ENCODE assay signal across 24 cellular contexts in the genomic region with DNA sequence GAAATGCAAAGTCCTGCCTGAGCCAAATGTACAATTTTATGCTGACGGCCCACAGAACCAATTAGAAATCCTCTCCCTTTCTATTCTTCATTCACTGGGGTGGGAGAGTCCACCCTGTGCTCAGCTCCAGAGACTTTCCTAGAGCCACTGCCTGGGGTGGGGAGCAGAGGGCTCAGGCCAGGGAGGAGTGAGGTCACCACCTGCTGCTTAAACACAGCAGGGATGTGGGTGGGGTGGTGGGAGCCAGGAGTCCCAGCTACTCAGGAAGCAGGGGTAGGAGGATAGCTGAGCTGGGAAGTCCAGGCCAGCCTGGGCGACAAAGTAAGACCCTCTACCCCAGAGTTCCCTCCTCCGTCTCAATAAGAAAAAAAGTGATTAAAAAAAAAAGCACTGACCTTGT. TPM values are rescaled to one million over a fixed set of nuclear protein-coding genes. Genes with fewer than 3 reads are reported as not detected.
A peak's percentile ranks its signal among the peaks of the same experiment; 100 is the strongest.
DNase-seq lines count a peak whose midpoint lies in the region; ATAC-seq, FAIRE-seq and TF ChIP-seq lines count a peak whose summit lies in the region.
"Had no signal": no experiment of that assay in that cellular context is flagged by ENCODE, and none has a peak within 500 bp of the region (broad histone marks: within the 10 kb centered on the region; RNA-seq: fewer than 3 reads in every experiment).

No MANE protein-coding gene starts in this region.

- H3K36me3 ChIP-seq in K562 (ENCODE audit: control insufficient read depth, insufficient read depth, low read length) (peaks cover 63% of the 10 kb centered on the region; the same call in 2 of the 3 replicates), kidney (ENCODE audit: control insufficient read depth in 1 of 2, insufficient read depth in 2 of 2, low read length in 2 of 2) (peaks cover 0 to 5% of the 10 kb centered on the region in 2 donors), thyroid gland (peaks cover 0 to 4% of the 10 kb centered on the region in 2 donors)

- no peak overlapping the region for H2BK120ac ChIP-seq in H9 (ENCODE audit: low read depth, low read length, poor library complexity, severe bottlenecking)

- H3K4me1 ChIP-seq in K562 (replicated peaks in 1 of 2; ENCODE audit: control insufficient read depth in 2 of 2, insufficient read depth in 2 of 2, low read length in 2 of 2): peaks cover 15 to 26% of the 10 kb centered on the region in 2 experiments
- peaks cover 6 to 13% of the 10 kb centered on the region in 2 donors for H3K4me1 ChIP-seq in kidney (ENCODE audit: control insufficient read depth in 1 of 2, insufficient read depth in 1 of 2, low read depth in 1 of 2, low read length in 2 of 2)
- H3K4me1 ChIP-seq in thyroid gland: peaks cover 0 to 13% of the 10 kb centered on the region in 2 donors
- H3K4me1 ChIP-seq in H9 (ENCODE audit: insufficient read depth, low read length): peaks cover 12% of the 10 kb centered on the region; the same call in 1 of the 2 replicates
- H3K4me1 ChIP-seq: lower lobe of right lung, tibial artery had no signal

- TF ChIP-seq CTCF in K562 (IDR thresholded peaks at IDR 0.05 in 2 of 3, conservative IDR thresholded peaks at IDR 0.05 in 1 of 3; ENCODE audit: insufficient read depth in 2 of 3, low read depth in 1 of 3, low read length in 3 of 3) (no peak), kidney (IDR thresholded peaks at IDR 0.05; ENCODE audit: borderline replicate concordance, extremely low read depth, insufficient read depth) (no peak), thyroid gland (IDR thresholded peaks at IDR 0.05) (no peak), H9 (conservative IDR thresholded peaks at IDR 0.05) (no peak)

- H3K4me2 ChIP-seq in K562 (ENCODE audit: insufficient read depth, low read length) (peak overlapping the region; percentile 39), H9 (ENCODE audit: insufficient read depth, insufficient read length, low read length) (no peak overlapping the region)

- 31% methylated on average over 3 of the region's 3 CpGs for WGBS in K562 (ENCODE audit: insufficient coverage, low coverage, missing lambda C conversion rate)
- WGBS in thyroid gland, 2 donors: 91 to 93% methylated on average over 3 of the region's 3 CpGs
- WGBS in H9 (ENCODE audit: extremely low coverage, insufficient read length, low lambda C conversion rate): no CpG with 5 or more reads among the region's 3 CpGs

- H2BK20ac ChIP-seq in H9 (ENCODE audit: low read depth, low read length, poor library complexity, severe bottlenecking): no peak overlapping the region

- H3K23ac ChIP-seq in H9 (ENCODE audit: insufficient read length, low read depth, low read length): no peak overlapping the region

- H3K4me3 Mint-ChIP-seq in H9: no peak overlapping the region
- H3K4me3 Mint-ChIP-seq: activated CD8-positive, alpha-beta T cell treated with anti-CD3 and anti-CD28 coated beads, Interleukin-2, amount 10 ng/mL, durations not matched to agents 7 days and 5 days; immature natural killer cell had no signal

- peaks cover 36 to 37% of the 10 kb centered on the region in 2 experiments for H3K4me1 Mint-ChIP-seq in H9

- H2AK5ac ChIP-seq in H9 (ENCODE audit: insufficient read length, low read length): no peak overlapping the region

- H2BK15ac ChIP-seq in H9 (ENCODE audit: low read depth, low read length): no peak overlapping the region

- no peak overlapping the region; the same call in 1 of the 2 replicates for H3K14ac ChIP-seq in H9 (ENCODE audit: insufficient read depth, low read length)

- peak; percentile 35 for DNase-seq in NCI-H82 (lab: John Stamatoyannopoulos, UW)
- DNase-seq in NCI-H82 treated with DMSO at 0.1 percent for 48 hours (lab: John Stamatoyannopoulos, UW; ENCODE audit: unreplicated experiment): no peak
- peak; percentile 55 to 70 (median 58) for DNase-seq in K562 (ENCODE audit: extremely low read depth in 1 of 4, low spot score in 3 of 4)
- DNase-seq in kidney: no peak
- no peak for DNase-seq in thyroid gland
- no peak for DNase-seq in H9
- no peak for DNase-seq in activated naive CD4-positive, alpha-beta T cell (lab: John Stamatoyannopoulos, UW)
- DNase-seq: activated CD4-positive, CD25-positive, alpha-beta regulatory T cell treated with anti-CD3 and anti-CD28 coated beads, Interleukin-2, amount 50 U/mL, for 72 hours; activated CD8-positive, alpha-beta T cell treated with anti-CD3 and anti-CD28 coated beads, Interleukin-2, amount 10 ng/mL, durations not matched to agents 7 days and 5 days; activated naive CD4-positive, alpha-beta T cell treated with Interleukin-2 at 50 U/mL for 16 hours; activated T-cell treated with anti-CD3 and anti-CD28 coated beads, Interleukin-2, amount 50 U/mL, for 1 hour; amniotic stem cell; cortex of kidney; heart right ventricle; immature natural killer cell; lower lobe of right lung; NCI-H1436; occipital lobe; stimulated activated CD4-positive, alpha-beta T cell treated with anti-CD3 and anti-CD28 coated beads, Interleukin-4, amount 100 ng/mL, for 24 hours; stimulated activated naive CD4-positive, alpha-beta T cell treated with Interleukin-2 at 50 U/mL for 16 hours; tibial artery had no signal

- in situ Hi-C loops in K562 (cut with MboI): no loop called here

- CTCF ChIA-PET in K562 (lab: Yijun Ruan, JAX; ENCODE audit: low intra/inter-chr PET ratio): no interaction called here

- H3K9ac ChIP-seq in K562 (ENCODE audit: insufficient read depth in 1 of 2, low read depth in 2 of 2, low read length in 2 of 2) (peak overlapping the region; percentile 63 to 82; a peak in 3 of 4 replicates), kidney (ENCODE audit: low read length in 2 of 2) (peak overlapping the region in 1 of 2 donors; percentile 29), H9 (ENCODE audit: extremely low read depth, insufficient read length, low read length) (no peak overlapping the region)

- H3K79me2 ChIP-seq in K562 (ENCODE audit: control insufficient read depth, insufficient read depth, low read length) (peaks cover 80% of the 10 kb centered on the region), H9 (ENCODE audit: insufficient read depth, low read length) (no peaks in the 10 kb centered on the region)

- no peak overlapping the region for H3T11ph ChIP-seq in H9 (ENCODE audit: low read length)

- intact Hi-C loops in K562 (cut with micrococcal nuclease): no loop called here
- intact Hi-C loops in kidney (cut with DNase I): no loop called here
- intact Hi-C loops in thyroid gland (cut with DNase I): no loop called here

- no TSS peak for BruUV-seq in K562 (replicated peaks; lab: Mats Ljungman, UMichigan)

- no peak overlapping the region for H4K8ac ChIP-seq in H9 (replicated peaks; ENCODE audit: insufficient read length, low read depth, low read length)

- H4K20me1 ChIP-seq in K562 (replicated peaks; ENCODE audit: control insufficient read depth, insufficient read depth, low read length) (no peaks in the 10 kb centered on the region), H9 (ENCODE audit: control insufficient read depth, insufficient read depth, insufficient read length) (no peaks in the 10 kb centered on the region)

- no peaks in the 10 kb centered on the region for H3K9me3 ChIP-seq in K562 (replicated peaks; ENCODE audit: control insufficient read depth, insufficient read depth, low read depth, low read length)
- H3K9me3 ChIP-seq in kidney (ENCODE audit: control insufficient read depth in 1 of 2, low read length in 2 of 2): no peaks in the 10 kb centered on the region
- no peaks in the 10 kb centered on the region for H3K9me3 ChIP-seq in thyroid gland
- H3K9me3 ChIP-seq in H9 (ENCODE audit: control insufficient read depth, low read depth, low read length): no peaks in the 10 kb centered on the region
- H3K9me3 ChIP-seq: heart right ventricle, lower lobe of right lung, tibial artery had no signal

- peaks cover 3% of the 10 kb centered on the region for H3K79me1 ChIP-seq in H9 (ENCODE audit: insufficient read depth, low read depth, low read length, poor library complexity, severe bottlenecking)

- TF ChIP-seq POLR2A in K562 (conservative IDR thresholded peaks at IDR 0.05): no peak
- TF ChIP-seq POLR2A in thyroid gland (IDR thresholded peaks at IDR 0.05): no peak

- H2AFZ ChIP-seq in K562 (ENCODE audit: low read depth, low read length) (peak overlapping the region; percentile 3; the same call in 1 of the 2 replicates), H9 (ENCODE audit: low read length) (no peak overlapping the region)

- H3K9me1 ChIP-seq in K562 (ENCODE audit: control insufficient read depth, insufficient read depth, low read length): peaks cover 2% of the 10 kb centered on the region

- no peaks in the 10 kb centered on the region for H3K27me3 Mint-ChIP-seq in H9 (ENCODE audit: low read depth)

- FAIRE-seq in K562 (lab: Jason Lieb, UNC) (no peak), kidney (lab: Jason Lieb, UNC) (no peak)

- no peak overlapping the region for H4K5ac ChIP-seq in H9 (ENCODE audit: insufficient read length, low read depth, low read length)

- no peak overlapping the region for H3K18ac ChIP-seq in H9 (ENCODE audit: insufficient read length, low read depth, low read length)

- H3K23me2 ChIP-seq in H9 (ENCODE audit: insufficient read length, low read depth, low read length, poor library complexity, severe bottlenecking): no peaks in the 10 kb centered on the region

- H2BK12ac ChIP-seq in H9 (ENCODE audit: insufficient read length, low read depth, low read length): no peak overlapping the region

- peak overlapping the region in 1 of 3 experiments; percentile 89; a peak in 1 of 7 replicates for H3K27ac Mint-ChIP-seq in H9
- H3K27ac Mint-ChIP-seq: activated CD8-positive, alpha-beta T cell treated with anti-CD3 and anti-CD28 coated beads, Interleukin-2, amount 10 ng/mL, durations not matched to agents 7 days and 5 days had no signal

- H3K27ac ChIP-seq in K562 (ENCODE audit: extremely low read depth, low read depth, low read length): peak overlapping the region; percentile 80
- H3K27ac ChIP-seq in kidney (ENCODE audit: low read depth in 2 of 2, low read length in 2 of 2): peak overlapping the region; percentile 11 to 69
- H3K27ac ChIP-seq in thyroid gland: peak overlapping the region in 2 of 3 donors; percentile 42 to 61
- no peak overlapping the region for H3K27ac ChIP-seq in H9 (ENCODE audit: insufficient read length, low read depth, low read length)
- H3K27ac ChIP-seq: 22Rv1, heart right ventricle, lower lobe of right lung, tibial artery had no signal

- H2BK5ac ChIP-seq in H9 (ENCODE audit: insufficient read length, low read length): no peak overlapping the region

- no peaks in the 10 kb centered on the region; a peak in 1 of 5 replicates for H3K9me3 Mint-ChIP-seq in H9
- H3K9me3 Mint-ChIP-seq: immature natural killer cell had no signal

- H3K36me3 Mint-ChIP-seq in H9 (ENCODE audit: insufficient read depth in 1 of 3, low read depth in 3 of 3): peaks cover 4 to 7% (median 7%) of the 10 kb centered on the region in 3 experiments; a peak in 4 of 7 replicates

- no peak overlapping the region for H3K56ac ChIP-seq in H9 (ENCODE audit: insufficient read length, low read depth, low read length)

- TF ChIP-seq RAD21 in K562 (CRISPR knock-in tag; conservative IDR thresholded peaks at IDR 0.05 in 1 of 2, IDR thresholded peaks at IDR 0.05 in 1 of 2): no peak

- no peak overlapping the region for H3K4me3 ChIP-seq in K562
- no peak overlapping the region for H3K4me3 ChIP-seq in kidney (ENCODE audit: low read length in 2 of 2)
- H3K4me3 ChIP-seq in thyroid gland (replicated peaks in 1 of 3): no peak overlapping the region
- H3K4me3 ChIP-seq: heart right ventricle, lower lobe of right lung, tibial artery had no signal

- ATAC-seq in K562: peak; percentile 83
- ATAC-seq in HG03108 (IDR thresholded peaks at IDR 0.05; ENCODE audit: unreplicated experiment): no peak
- ATAC-seq: activated CD8-positive, alpha-beta T cell treated with anti-CD3 and anti-CD28 coated beads, Interleukin-2, amount 10 ng/mL, durations not matched to agents 7 days and 5 days; heart right ventricle; lower lobe of right lung; Right ventricle myocardium inferior had no signal

- no peak overlapping the region for H4K91ac ChIP-seq in H9 (ENCODE audit: insufficient read length, low read depth, low read length)

- TF ChIP-seq EP300 in K562 (IDR thresholded peaks at IDR 0.05; ENCODE audit: low read length): no peak

- H3K4ac ChIP-seq in H9 (ENCODE audit: low read depth, low read length): no peak overlapping the region

- POLR2A ChIA-PET in K562 (lab: Yijun Ruan, JAX): interaction anchor here (0.6 kb wide), 1 partner anchor 454 kb away, joined by 3 read pairs; no protein-coding TSS in a partner anchor

- H3K27me3 ChIP-seq in K562 (ENCODE audit: control insufficient read depth in 2 of 2, insufficient read depth in 2 of 2, low read length in 2 of 2) (no peaks in the 10 kb centered on the region), thyroid gland (no peaks in the 10 kb centered on the region), H9 (ENCODE audit: insufficient read depth, low read length) (no peaks in the 10 kb centered on the region)
- H3K27me3 ChIP-seq: heart right ventricle, tibial artery had no signal

RNA-seq across cellular contexts. Expression of a gene that starts 26.9 kb away (rescaled TPM):
- total RNA-seq in K562 (2011; cell fraction: chromatin; rRNA removed; ENCODE audit: low replicate concordance): 132 and 250 TPM in 2 replicates
- total RNA-seq in K562 (2011; cell fraction: nucleolus; rRNA removed): 69.4 and 90.8 TPM in 2 replicates
- total RNA-seq in K562 (2011; cell fraction: nucleoplasm; rRNA removed): 166 and 244 TPM in 2 replicates
- total RNA-seq in K562 (2014; rRNA removed) (35.2 and 35.3 TPM in 2 replicates), K562 (2014; rRNA removed; fragmentation: Illumina TruSeq; extraction: Trizol) (70.0 and 80.3 TPM in 2 replicates), K562 (2015; rRNA removed; fragmentation: Illumina TruSeq; extraction: Trizol) (63.2 and 67.0 TPM in 2 replicates), K562 (2021) (37.9 and 38.2 TPM in 2 replicates), kidney (90.4 TPM), thyroid gland (100 to 1,000 TPM in 2 of 4 donors, 10 to 100 TPM in 2; 75.3 to 125 (median 97.0) TPM), H9 (2021) (28.7 and 31.6 TPM in 2 replicates)
- polyA plus RNA-seq in K562 (2011; rRNA removed) (74.3 and 82.6 TPM in 2 replicates), K562 (2014; fragmentation: Illumina TruSeq; extraction: Trizol) (47.8 and 54.1 TPM in 2 replicates), K562 (2014; fragmentation: Nextera tagmentation; extraction: Ambion mirVana) (10 to 100 TPM; 18.6 to 28.2 TPM), K562 (2014; rRNA removed) (49.9 and 51.9 TPM in 2 replicates), kidney (ENCODE audit: insufficient read depth, low read depth, low replicate concordance) (51.8 TPM)
- polyA plus RNA-seq in K562 (2011; cell fraction: cytosol; rRNA removed): 12.3 and 38.2 TPM in 2 replicates
- 129 and 148 TPM in 2 replicates for polyA plus RNA-seq in K562 (2011; cell fraction: nucleus; rRNA removed)
- polyA plus RNA-seq in K562 (2012): 27.7 and 49.9 TPM in 2 replicates
- 63.7 and 81.3 TPM in 2 replicates for polyA minus RNA-seq in K562 (2011; rRNA and poly(A)+ RNA removed)
- 19.2 and 20.6 TPM in 2 replicates for polyA minus RNA-seq in K562 (2011; cell fraction: cytosol; rRNA and poly(A)+ RNA removed)
- 43.5 and 79.2 TPM in 2 replicates for polyA minus RNA-seq in K562 (2011; cell fraction: nucleus; rRNA and poly(A)+ RNA removed)

Comparison
In these comparisons a context has a peak if more than half of its experiments do, and no peak if none do; other contexts are left out.
1. DNase-seq: peak in NCI-H82 (single experiment) and K562 (4 of 4); none in NCI-H82 treated with DMSO at 0.1 percent for 48 hours (single experiment), kidney (single experiment), thyroid gland (0 of 2), H9 (single experiment) and activated naive CD4-positive, alpha-beta T cell (0 of 4).